ENCODE assay signal across 8 cellular contexts in genomic region chr10:87092356-87092860, GRCh38. TPM values are rescaled to one million over a fixed set of nuclear protein-coding genes. Genes with fewer than 3 reads are reported as not detected.
DNase-seq lines count a peak whose midpoint lies in the region; ATAC-seq and TF ChIP-seq lines count a peak whose summit lies in the region.

No MANE protein-coding gene starts in this region.

- peaks cover 25% of the 10 kb centered on the region for H3K36me3 ChIP-seq in OCI-LY3 (replicated peaks; ENCODE audit: low read depth, low read length)

- peak overlapping the region; percentile 86 for H3K4me2 ChIP-seq in OCI-LY3 (ENCODE audit: low read length)

- no peak for ATAC-seq in effector memory CD8-positive, alpha-beta T cell (replicated peaks)
- no peak for ATAC-seq in naive thymus-derived CD8-positive, alpha-beta T cell
- ATAC-seq in GM21737 (IDR thresholded peaks at IDR 0.05; ENCODE audit: unreplicated experiment), result no peak

- H3K9ac ChIP-seq in OCI-LY3 (ENCODE audit: low read length), result no peak overlapping the region

- peaks cover 38 to 61% of the 10 kb centered on the region in 2 donors for H3K4me1 Mint-ChIP-seq in effector memory CD8-positive, alpha-beta T cell (ENCODE audit: low read depth in 2 of 2)
- peaks cover 18 to 81% (median 66%) of the 10 kb centered on the region in 4 donors for H3K4me1 Mint-ChIP-seq in naive thymus-derived CD8-positive, alpha-beta T cell

- H2AFZ ChIP-seq in OCI-LY3 (ENCODE audit: low read depth, low read length), result no peak overlapping the region

- H3K27ac ChIP-seq in OCI-LY3 (ENCODE audit: low read length), result no peak overlapping the region

- TF ChIP-seq CTCF in OCI-LY3 (IDR thresholded peaks at IDR 0.05; ENCODE audit: low read depth, low read length), result no peak

- H3K4me3 ChIP-seq in OCI-LY3 (ENCODE audit: low read length), result peak overlapping the region; percentile 98

- peaks cover 38% of the 10 kb centered on the region for H3K36me3 Mint-ChIP-seq in effector memory CD8-positive, alpha-beta T cell (ENCODE audit: insufficient read depth)
- peaks cover 0 to 26% (median 3%) of the 10 kb centered on the region in 3 donors for H3K36me3 Mint-ChIP-seq in naive thymus-derived CD8-positive, alpha-beta T cell

- no peaks in the 10 kb centered on the region for H3K9me3 ChIP-seq in OCI-LY3 (ENCODE audit: insufficient read depth, low read length)

- H3K9me3 Mint-ChIP-seq in effector memory CD8-positive, alpha-beta T cell, result no peaks in the 10 kb centered on the region
- H3K9me3 Mint-ChIP-seq in naive thymus-derived CD8-positive, alpha-beta T cell, result no peaks in the 10 kb centered on the region

- peaks cover 86% of the 10 kb centered on the region for H3K79me2 ChIP-seq in OCI-LY3 (ENCODE audit: low read length)

- H3K27me3 ChIP-seq in OCI-LY3 (ENCODE audit: low read depth, low read length), result no peaks in the 10 kb centered on the region

- POLR2A ChIA-PET in naive thymus-derived CD8-positive, alpha-beta T cell (lab: Charles Lee), result interaction anchor here (1.0 to 3.5 kb wide), 2 partner anchors 8 to 122 kb away, joined by 3 to 26 read pairs; no protein-coding TSS in a partner anchor

- peaks cover 42% of the 10 kb centered on the region for H4K20me1 ChIP-seq in OCI-LY3 (ENCODE audit: insufficient read depth, low read length)

- no peaks in the 10 kb centered on the region for H3K27me3 Mint-ChIP-seq in effector memory CD8-positive, alpha-beta T cell
- no peaks in the 10 kb centered on the region for H3K27me3 Mint-ChIP-seq in naive thymus-derived CD8-positive, alpha-beta T cell

- DNase-seq in Caki2 (ENCODE audit: low read depth), result peak; percentile 47
- no peak for DNase-seq in effector memory CD8-positive, alpha-beta T cell
- peak in 4 of 10 donors; percentile 13 to 54 (median 32) for DNase-seq in naive thymus-derived CD8-positive, alpha-beta T cell
- no peak for DNase-seq in NCI-H1930 (lab: John Stamatoyannopoulos, UW)
- DNase-seq in MV-4-11 (lab: John Stamatoyannopoulos, UW), result no peak
- no peak for DNase-seq in NCI-H2081 treated with DMSO at 0.1 percent for 48 hours (lab: John Stamatoyannopoulos, UW)

- H3K4me1 ChIP-seq in OCI-LY3 (ENCODE audit: low read length), result peaks cover 23% of the 10 kb centered on the region

- in situ Hi-C loops in Caki2 (cut with HindIII; ENCODE audit: low pct_unique_long_range_greater_than_20kb, low sequenced_read_pairs), result no loop called here

- peak overlapping the region; percentile 92 for H3K4me3 Mint-ChIP-seq in effector memory CD8-positive, alpha-beta T cell
- H3K4me3 Mint-ChIP-seq in naive thymus-derived CD8-positive, alpha-beta T cell, result peak overlapping the region; percentile 83 to 96 (median 94)

- peak overlapping the region; percentile 93 to 95 for H3K27ac Mint-ChIP-seq in effector memory CD8-positive, alpha-beta T cell
- peak overlapping the region; percentile 86 to 96 (median 92) for H3K27ac Mint-ChIP-seq in naive thymus-derived CD8-positive, alpha-beta T cell

RNA-seq across cellular contexts. Expression of gene GLUD1, which starts 2.2 kb away (rescaled TPM):
- total RNA-seq in Caki2 (2014; rRNA removed; shearing (Covaris generic); ENCODE audit: low replicate concordance), result 212 and 237 TPM in 2 replicates
- total RNA-seq in naive thymus-derived CD8-positive, alpha-beta T cell, result 10 to 100 TPM; 89.8 to 91.9 TPM
- polyA plus RNA-seq in naive thymus-derived CD8-positive, alpha-beta T cell, result 100 to 1,000 TPM; 111 to 126 (median 124) TPM

RNA-seq across cellular contexts. Expression of gene SHLD2, which starts 2.6 kb away (rescaled TPM):
- 17.0 and 20.0 TPM in 2 replicates for total RNA-seq in Caki2 (2014; rRNA removed; shearing (Covaris generic); ENCODE audit: low replicate concordance)
- 10 to 100 TPM; 24.1 to 24.5 TPM for total RNA-seq in naive thymus-derived CD8-positive, alpha-beta T cell
- polyA plus RNA-seq in naive thymus-derived CD8-positive, alpha-beta T cell, result 10 to 100 TPM; 17.7 to 22.5 (median 18.7) TPM
